21 cellular contexts compared by ENCODE assay signal in genomic region chr12:104097954-104098353, GRCh38. TPM values are rescaled to one million over a fixed set of nuclear protein-coding genes. Genes with fewer than 3 reads are reported as not detected.
DNase-seq lines count a peak whose midpoint lies in the region; ATAC-seq, FAIRE-seq and TF ChIP-seq lines count a peak whose summit lies in the region.
"Had no signal": no experiment of that assay in that cellular context is flagged by ENCODE, and none has a peak within 500 bp of the region (broad histone marks: within the 10 kb centered on the region; RNA-seq: fewer than 3 reads in every experiment).

No MANE protein-coding gene starts in this region.

- CTCF ChIA-PET in HepG2 (lab: Yijun Ruan, JAX; ENCODE audit: low intra/inter-chr PET ratio, low total read pairs), result no interaction called here
- CTCF ChIA-PET in PC-9 (lab: Charles Lee), result no interaction called here

- no peaks in the 10 kb centered on the region for H3K9me3 ChIP-seq in liver (ENCODE audit: control insufficient read depth in 4 of 4, low read length in 3 of 4)
- H3K9me3 ChIP-seq in HepG2 (ENCODE audit: low read length), result no peaks in the 10 kb centered on the region
- no peaks in the 10 kb centered on the region for H3K9me3 ChIP-seq in PC-9 (ENCODE audit: insufficient read depth, low read depth)

- no peak for DNase-seq in HepG2 (ENCODE audit: low spot score)
- peak; percentile 86 for DNase-seq in LNCaP clone FGC (ENCODE audit: low read depth)
- DNase-seq in T-helper 9 cell, result no peak
- DNase-seq in PC-9, result no peak
- no peak for DNase-seq in NCI-H345 treated with DMSO at 0.1 percent for 48 hours (lab: John Stamatoyannopoulos, UW; ENCODE audit: unreplicated experiment)
- DNase-seq: 8988T; C1 segment of cervical spinal cord; Calu3; CD4-positive, alpha-beta memory T cell; COR-L47; DMS53; DMS79 treated with DMSO at 0.1 percent for 48 hours; GF-D8; H7; HCEC 1CT had no signal

- H3K27me3 ChIP-seq in liver (ENCODE audit: control insufficient read depth in 4 of 4, insufficient read depth in 4 of 4, low read length in 3 of 4) (no peaks in the 10 kb centered on the region), HepG2 (ENCODE audit: control insufficient read depth in 1 of 2, insufficient read depth in 2 of 2, low read length in 2 of 2) (no peaks in the 10 kb centered on the region), PC-9 (ENCODE audit: insufficient read depth, low read depth) (no peaks in the 10 kb centered on the region)

- peaks cover 0 to 41% (median 30%) of the 10 kb centered on the region in 4 donors for H3K36me3 ChIP-seq in liver (ENCODE audit: control insufficient read depth in 4 of 4, insufficient read depth in 3 of 4, low read depth in 1 of 4, low read length in 3 of 4)
- peaks cover 0 to 2% of the 10 kb centered on the region in 2 experiments; a peak in 2 of 5 replicates for H3K36me3 ChIP-seq in HepG2 (replicated peaks in 1 of 2; ENCODE audit: control insufficient read depth in 1 of 2, insufficient read depth in 2 of 2, low read length in 2 of 2)
- H3K36me3 ChIP-seq in PC-9 (ENCODE audit: low read depth), result peaks cover 8% of the 10 kb centered on the region; the same call in 1 of the 2 replicates

- H2AFZ ChIP-seq in HepG2 (ENCODE audit: low read length), result no peak overlapping the region
- H2AFZ ChIP-seq in PC-9, result no peak overlapping the region
- H2AFZ ChIP-seq: GM23338 had no signal

- H3K4me1 ChIP-seq in liver (ENCODE audit: control insufficient read depth in 4 of 4, insufficient read depth in 4 of 4, low read length in 3 of 4) (peaks cover 0 to 5% (median 2%) of the 10 kb centered on the region in 4 donors), HepG2 (ENCODE audit: insufficient read depth, low read length) (no peaks in the 10 kb centered on the region), PC-9 (replicated peaks; ENCODE audit: insufficient read depth) (no peaks in the 10 kb centered on the region)

- H3K27ac ChIP-seq in liver (ENCODE audit: low read depth in 1 of 2, low read length in 2 of 2) (no peak overlapping the region), HepG2 (ENCODE audit: extremely low read length, insufficient read depth, low read length) (no peak overlapping the region), PC-9 (no peak overlapping the region)

- no peak overlapping the region for H3K4me3 ChIP-seq in liver (ENCODE audit: low read depth in 1 of 3, low read length in 3 of 3)
- H3K4me3 ChIP-seq in HepG2 (replicated peaks in 1 of 3; ENCODE audit: insufficient read depth in 1 of 3, low read depth in 2 of 3, low read length in 3 of 3), result no peak overlapping the region
- no peak overlapping the region for H3K4me3 ChIP-seq in LNCaP clone FGC (ENCODE audit: low read depth, low read length)
- no peak overlapping the region for H3K4me3 ChIP-seq in PC-9
- H3K4me3 ChIP-seq: GM23338 had no signal

- no peak overlapping the region for H3K4me2 ChIP-seq in HepG2 (ENCODE audit: low read depth, low read length)
- no peak overlapping the region for H3K4me2 ChIP-seq in PC-9
- H3K4me2 ChIP-seq: GM23338 had no signal

- H4K20me1 ChIP-seq in HepG2 (ENCODE audit: insufficient read depth, low read length) (no peaks in the 10 kb centered on the region), PC-9 (ENCODE audit: insufficient read depth) (no peaks in the 10 kb centered on the region)

- no peaks in the 10 kb centered on the region for H3K79me2 ChIP-seq in HepG2 (ENCODE audit: insufficient read depth, low read length)
- no peaks in the 10 kb centered on the region for H3K79me2 ChIP-seq in PC-9 (ENCODE audit: low read depth)

- POLR2A ChIA-PET in HepG2 (lab: Yijun Ruan, JAX), result no interaction called here
- POLR2A ChIA-PET in PC-9 (lab: Charles Lee; ENCODE audit: unreplicated experiment), result no interaction called here

- no peak for FAIRE-seq in HepG2 (lab: Jason Lieb, UNC)
- FAIRE-seq in islet of Langerhans (lab: Jason Lieb, UNC), result peak; percentile 9
- FAIRE-seq: GM12891, GM18507 had no signal

- TF ChIP-seq POLR2A in HepG2 (IDR thresholded peaks at IDR 0.05; ENCODE audit: insufficient read depth in 1 of 2, low read depth in 2 of 2, low read length in 2 of 2), result no peak

- in situ Hi-C loops in HepG2 (cut with HindIII; ENCODE audit: extremely low pct_ligation_motif_present, low pct_unique_long_range_greater_than_20kb), result no loop called here

- intact Hi-C loops in HepG2 (cut with micrococcal nuclease; ENCODE audit: unreplicated experiment) (no loop called here), PC-9 (cut with micrococcal nuclease; ENCODE audit: unreplicated experiment) (no loop called here)

- no peak for ATAC-seq in HepG2
- ATAC-seq: GM23338 had no signal

- TF ChIP-seq CTCF in liver (IDR thresholded peaks at IDR 0.05; ENCODE audit: low read depth, low read length, missing input control) (no peak), HepG2 (CRISPR knock-in tag; IDR thresholded peaks at IDR 0.05) (no peak), LNCaP clone FGC (IDR thresholded peaks at IDR 0.05; ENCODE audit: control insufficient read depth, extremely low read depth, insufficient read depth) (no peak), PC-9 (conservative IDR thresholded peaks at IDR 0.05) (no peak)

- H3F3A ChIP-seq in PC-9 (ENCODE audit: insufficient read depth, low read depth), result no peaks in the 10 kb centered on the region; the same call in 1 of the 2 replicates

- WGBS in liver, result 49% methylated on average over 2 of the region's 2 CpGs
- WGBS in HepG2 (ENCODE audit: low lambda C conversion rate), result 97% methylated on average over 2 of the region's 2 CpGs

- no peak for TF ChIP-seq RAD21 in liver (IDR thresholded peaks at IDR 0.05)
- no peak for TF ChIP-seq RAD21 in HepG2 (CRISPR knock-in tag; IDR thresholded peaks at IDR 0.05)

- TF ChIP-seq EP300 in HepG2 (IDR thresholded peaks at IDR 0.05; ENCODE audit: low read depth in 2 of 2, low read length in 2 of 2), result no peak
- TF ChIP-seq EP300 in HepG2 (CRISPR knock-in tag; IDR thresholded peaks at IDR 0.05; ENCODE audit: borderline replicate concordance), result no peak

- H3K9ac ChIP-seq in liver (ENCODE audit: low read depth in 1 of 2, low read length in 2 of 2) (no peak overlapping the region), HepG2 (ENCODE audit: insufficient read depth, low read depth, low read length) (no peak overlapping the region)

- BruUV-seq in HepG2 (replicated peaks; lab: Mats Ljungman, UMichigan) (no TSS peak), PC-9 (replicated peaks; lab: Mats Ljungman, UMichigan) (no TSS peak)

- H3K9me2 ChIP-seq in PC-9 (ENCODE audit: insufficient read depth), result no peaks in the 10 kb centered on the region

RNA-seq across cellular contexts. Expression of gene HCFC2, which starts 33.6 kb away (rescaled TPM):
- 10 to 100 TPM in 1 of 2 donors, 1 to 10 TPM in 1; 8.7 to 17.4 TPM for total RNA-seq in liver
- 10 to 100 TPM in 1 of 2 donors, 1 to 10 TPM in 1; 5.8 to 11.1 TPM for polyA plus RNA-seq in liver
- 4.9 and 5.6 TPM in 2 replicates for total RNA-seq in HepG2 (2016; rRNA removed; fragmentation: Illumina TruSeq; extraction: Trizol)
- total RNA-seq in HepG2 (2016; cell fraction: cytosol; rRNA removed; fragmentation: Illumina TruSeq; extraction: Trizol; ENCODE audit: low read depth), result 0.62 and 1.8 TPM in 2 replicates
- 3.7 and 5.8 TPM in 2 replicates for total RNA-seq in HepG2 (2016; cell fraction: insoluble cytoplasmic fraction; rRNA removed; fragmentation: Illumina TruSeq; extraction: Trizol)
- 1.8 and 3.4 TPM in 2 replicates for total RNA-seq in HepG2 (2016; cell fraction: membrane; rRNA removed; fragmentation: Illumina TruSeq; extraction: Trizol)
- total RNA-seq in HepG2 (2016; cell fraction: nucleus; rRNA removed; fragmentation: Illumina TruSeq; extraction: Trizol), result 6.0 and 8.5 TPM in 2 replicates
- polyA plus RNA-seq in HepG2 (2011; rRNA removed), result 3.4 and 3.7 TPM in 2 replicates
- 1.1 and 1.8 TPM in 2 replicates for polyA plus RNA-seq in HepG2 (2011; cell fraction: cytosol; rRNA removed)
- polyA plus RNA-seq in HepG2 (2011; cell fraction: nucleus; rRNA removed), result 3.0 and 5.5 TPM in 2 replicates
- polyA plus RNA-seq in HepG2 (2012), result 3.3 and 3.4 TPM in 2 replicates
- polyA plus RNA-seq in HepG2 (2016; cell fraction: cytosol; fragmentation: Illumina TruSeq; extraction: Trizol; ENCODE audit: low read depth), result 0.31 and 0.52 TPM in 2 replicates
- 3.2 and 3.3 TPM in 2 replicates for polyA plus RNA-seq in HepG2 (2016; cell fraction: insoluble cytoplasmic fraction; fragmentation: Illumina TruSeq; extraction: Trizol; ENCODE audit: low read depth)
- 0.58 and 1.0 TPM in 2 replicates for polyA plus RNA-seq in HepG2 (2016; cell fraction: membrane; fragmentation: Illumina TruSeq; extraction: Trizol; ENCODE audit: low read depth)
- 4.3 and 6.9 TPM in 2 replicates for polyA plus RNA-seq in HepG2 (2016; cell fraction: nucleus; fragmentation: Illumina TruSeq; extraction: Trizol; ENCODE audit: insufficient read depth, low read depth)
- 1.3 and 2.6 TPM in 2 replicates for polyA minus RNA-seq in HepG2 (2011; rRNA and poly(A)+ RNA removed; ENCODE audit: low replicate concordance)
- polyA minus RNA-seq in HepG2 (2011; cell fraction: cytosol; rRNA and poly(A)+ RNA removed), result 1.9 and 3.2 TPM in 2 replicates
- polyA minus RNA-seq in HepG2 (2011; cell fraction: nucleus; rRNA and poly(A)+ RNA removed), result 10.3 and 13.7 TPM in 2 replicates
- total RNA-seq in PC-9 (2021), result 2.4 and 3.3 TPM in 2 replicates

RNA-seq across cellular contexts. Expression of gene NFYB, which starts 40.1 kb away (rescaled TPM):
- total RNA-seq in liver, result 10 to 100 TPM; 12.5 to 14.6 TPM
- 10 to 100 TPM in 1 of 2 donors, 1 to 10 TPM in 1; 7.6 to 10.4 TPM for polyA plus RNA-seq in liver
- total RNA-seq in HepG2 (2016; rRNA removed; fragmentation: Illumina TruSeq; extraction: Trizol), result 36.6 and 48.7 TPM in 2 replicates
- total RNA-seq in HepG2 (2016; cell fraction: cytosol; rRNA removed; fragmentation: Illumina TruSeq; extraction: Trizol; ENCODE audit: low read depth), result 10.0 and 13.7 TPM in 2 replicates
- total RNA-seq in HepG2 (2016; cell fraction: insoluble cytoplasmic fraction; rRNA removed; fragmentation: Illumina TruSeq; extraction: Trizol), result 34.1 and 41.3 TPM in 2 replicates
- 21.8 and 31.3 TPM in 2 replicates for total RNA-seq in HepG2 (2016; cell fraction: membrane; rRNA removed; fragmentation: Illumina TruSeq; extraction: Trizol)
- 20.5 and 30.8 TPM in 2 replicates for total RNA-seq in HepG2 (2016; cell fraction: nucleus; rRNA removed; fragmentation: Illumina TruSeq; extraction: Trizol)
- polyA plus RNA-seq in HepG2 (2011; rRNA removed), result 14.8 and 18.7 TPM in 2 replicates
- 9.0 and 11.9 TPM in 2 replicates for polyA plus RNA-seq in HepG2 (2011; cell fraction: cytosol; rRNA removed)
- 6.8 and 7.0 TPM in 2 replicates for polyA plus RNA-seq in HepG2 (2011; cell fraction: nucleus; rRNA removed)
- polyA plus RNA-seq in HepG2 (2012), result 18.9 and 27.0 TPM in 2 replicates
- polyA plus RNA-seq in HepG2 (2016; cell fraction: cytosol; fragmentation: Illumina TruSeq; extraction: Trizol; ENCODE audit: low read depth), result 11.4 and 14.2 TPM in 2 replicates
- polyA plus RNA-seq in HepG2 (2016; cell fraction: insoluble cytoplasmic fraction; fragmentation: Illumina TruSeq; extraction: Trizol; ENCODE audit: low read depth), result 40.7 and 42.4 TPM in 2 replicates
- 19.1 and 20.4 TPM in 2 replicates for polyA plus RNA-seq in HepG2 (2016; cell fraction: membrane; fragmentation: Illumina TruSeq; extraction: Trizol; ENCODE audit: low read depth)
- polyA plus RNA-seq in HepG2 (2016; cell fraction: nucleus; fragmentation: Illumina TruSeq; extraction: Trizol; ENCODE audit: insufficient read depth, low read depth), result 41.5 and 42.3 TPM in 2 replicates
- polyA minus RNA-seq in HepG2 (2011; rRNA and poly(A)+ RNA removed; ENCODE audit: low replicate concordance), result 3.3 and 6.3 TPM in 2 replicates
- polyA minus RNA-seq in HepG2 (2011; cell fraction: cytosol; rRNA and poly(A)+ RNA removed), result 7.6 and 8.4 TPM in 2 replicates
- 12.0 and 13.3 TPM in 2 replicates for polyA minus RNA-seq in HepG2 (2011; cell fraction: nucleus; rRNA and poly(A)+ RNA removed)
- total RNA-seq in PC-9 (2021), result 30.6 and 36.7 TPM in 2 replicates

RNA-seq across cellular contexts. Expression of gene GLT8D2, which starts 48.0 kb away (rescaled TPM):
- total RNA-seq in liver (1 to 10 TPM in 1 of 2 donors, under 1 TPM in 1; 0.79 to 1.2 TPM), HepG2 (2016; rRNA removed; fragmentation: Illumina TruSeq; extraction: Trizol) (not detected in 2 replicates), PC-9 (2021) (0.31 and 1.2 TPM in 2 replicates)
- polyA plus RNA-seq in liver (1 to 10 TPM; 1.2 to 1.4 TPM), HepG2 (2011; rRNA removed) (not detected in 2 replicates)
- total RNA-seq in HepG2 (2016; cell fraction: cytosol; rRNA removed; fragmentation: Illumina TruSeq; extraction: Trizol; ENCODE audit: low read depth), result not detected in 2 replicates
- not detected in 2 replicates for total RNA-seq in HepG2 (2016; cell fraction: insoluble cytoplasmic fraction; rRNA removed; fragmentation: Illumina TruSeq; extraction: Trizol)
- total RNA-seq in HepG2 (2016; cell fraction: membrane; rRNA removed; fragmentation: Illumina TruSeq; extraction: Trizol), result not detected in 2 replicates
- not detected in 2 replicates for total RNA-seq in HepG2 (2016; cell fraction: nucleus; rRNA removed; fragmentation: Illumina TruSeq; extraction: Trizol)
- polyA plus RNA-seq in HepG2 (2011; cell fraction: cytosol; rRNA removed), result not detected in 2 replicates
- not detected in 2 replicates for polyA plus RNA-seq in HepG2 (2011; cell fraction: nucleus; rRNA removed)
- polyA plus RNA-seq in HepG2 (2012), result not detected in 2 replicates
- not detected in 2 replicates for polyA plus RNA-seq in HepG2 (2016; cell fraction: cytosol; fragmentation: Illumina TruSeq; extraction: Trizol; ENCODE audit: low read depth)
- polyA plus RNA-seq in HepG2 (2016; cell fraction: insoluble cytoplasmic fraction; fragmentation: Illumina TruSeq; extraction: Trizol; ENCODE audit: low read depth), result not detected in 2 replicates
- not detected in 2 replicates for polyA plus RNA-seq in HepG2 (2016; cell fraction: membrane; fragmentation: Illumina TruSeq; extraction: Trizol; ENCODE audit: low read depth)
- polyA plus RNA-seq in HepG2 (2016; cell fraction: nucleus; fragmentation: Illumina TruSeq; extraction: Trizol; ENCODE audit: insufficient read depth, low read depth), result not detected in 2 replicates
- polyA minus RNA-seq in HepG2 (2011; rRNA and poly(A)+ RNA removed; ENCODE audit: low replicate concordance), result 3.9 TPM in 1 of 2 replicates, not detected in the other
- not detected in 2 replicates for polyA minus RNA-seq in HepG2 (2011; cell fraction: cytosol; rRNA and poly(A)+ RNA removed)
- not detected in 2 replicates for polyA minus RNA-seq in HepG2 (2011; cell fraction: nucleus; rRNA and poly(A)+ RNA removed)
- total RNA-seq: A673; Calu3; CD4-positive, alpha-beta memory T cell had no signal
